25 cellular contexts compared by ENCODE assay signal in the genomic region with DNA sequence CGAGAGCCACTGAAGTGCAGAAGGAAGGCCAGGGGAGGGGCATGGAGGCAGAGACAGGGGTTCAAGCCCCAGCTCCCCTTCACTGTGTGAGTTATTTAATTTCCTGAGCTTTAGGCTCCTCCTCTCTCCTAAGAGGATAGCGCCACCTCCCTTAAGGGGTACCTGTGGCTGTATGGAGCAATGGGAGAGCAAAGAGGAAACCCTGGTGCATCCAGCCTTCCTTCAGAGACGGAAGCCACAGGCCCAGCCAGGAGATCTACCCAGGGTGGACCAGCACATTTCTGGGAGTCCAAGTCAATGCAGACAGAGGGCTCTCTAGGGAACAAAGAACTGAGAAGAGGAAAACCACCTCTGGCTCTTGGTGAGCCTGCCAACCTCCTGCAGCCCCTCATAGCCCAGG.
A peak's percentile ranks its signal among the peaks of the same experiment; 100 is the strongest.
DNase-seq lines count a peak whose midpoint lies in the region; ATAC-seq, FAIRE-seq and TF ChIP-seq lines count a peak whose summit lies in the region.
"Had no signal": no experiment of that assay in that cellular context is flagged by ENCODE, and none has a peak within 500 bp of the region (broad histone marks: within the 10 kb centered on the region; RNA-seq: fewer than 3 reads in every experiment).

No MANE protein-coding gene starts in this region.

- no peak overlapping the region for H3K4me3 ChIP-seq in BLaER1 treated with 17β-estradiol and CSF1 and Interleukin-3, amounts not matched to agents 10 nM and 100 nM
- H3K4me3 ChIP-seq in PC-3 (ENCODE audit: low read length) (no peak overlapping the region), H1 (ENCODE audit: extremely low read depth in 1 of 4, insufficient read depth in 2 of 4, low read depth in 3 of 4, low read length in 4 of 4) (no peak overlapping the region), trophoblast cell (ENCODE audit: low read depth, low read length) (no peak overlapping the region)
- H3K4me3 ChIP-seq: dorsolateral prefrontal cortex, neural progenitor cell, SK-N-MC, thoracic aorta, uterus had no signal

- no peaks in the 10 kb centered on the region for H3K27me3 ChIP-seq in BLaER1 treated with 17β-estradiol and CSF1 and Interleukin-3, amounts not matched to agents 10 nM and 100 nM
- H3K27me3 ChIP-seq in PC-3 (ENCODE audit: low read length) (no peaks in the 10 kb centered on the region), H1 (replicated peaks in 1 of 4; ENCODE audit: control insufficient read depth in 3 of 4, extremely low read depth in 1 of 4, insufficient read depth in 3 of 4, low read length in 3 of 4) (no peaks in the 10 kb centered on the region), trophoblast cell (ENCODE audit: insufficient read depth, low read length) (no peaks in the 10 kb centered on the region)
- H3K27me3 ChIP-seq: neural progenitor cell, uterus had no signal

- H3K4me2 ChIP-seq in BLaER1 treated with 17β-estradiol and CSF1 and Interleukin-3, amounts not matched to agents 10 nM and 100 nM, result peak overlapping the region; percentile 53 to 86 (median 64)
- H3K4me2 ChIP-seq in PC-3 (ENCODE audit: low read length), result 0 out of 2 replicates have a peak overlapping the region, but pooled peaks have one; percentile 69
- H3K4me2 ChIP-seq in H1 (ENCODE audit: insufficient read depth in 1 of 2, low read depth in 2 of 2, low read length in 2 of 2), result no peak overlapping the region
- no peak overlapping the region for H3K4me2 ChIP-seq in trophoblast cell (ENCODE audit: low read length)
- H3K4me2 ChIP-seq: neural progenitor cell had no signal

- no peak for FAIRE-seq in H1 (lab: Jason Lieb, UNC)

- peaks cover 0 to 22% (median 8%) of the 10 kb centered on the region in 11 experiments; a peak in 8 of 22 replicates for H3K9me3 ChIP-seq in BLaER1 treated with 17β-estradiol and CSF1 and Interleukin-3, amounts not matched to agents 10 nM and 100 nM (replicated peaks in 1 of 11)
- no peaks in the 10 kb centered on the region for H3K9me3 ChIP-seq in PC-3 (ENCODE audit: low read length)
- H3K9me3 ChIP-seq in H1 (ENCODE audit: insufficient read depth in 2 of 2, low read depth in 1 of 2, low read length in 1 of 2), result no peaks in the 10 kb centered on the region
- H3K9me3 ChIP-seq in trophoblast cell (ENCODE audit: insufficient read depth, low read depth, low read length), result peaks cover 2% of the 10 kb centered on the region
- H3K9me3 ChIP-seq: thoracic aorta, uterus had no signal

- DNase-seq in PC-3 (no peak), H1 (ENCODE audit: low read depth in 1 of 2, low spot score in 2 of 2) (no peak), trophoblast cell (no peak), activated gamma-delta T cell (lab: John Stamatoyannopoulos, UW) (no peak), kidney glomerular epithelial cell (lab: John Stamatoyannopoulos, UW) (no peak)
- DNase-seq: activated B cell treated with CpG ODN at 0.5 μM for 24 hours; activated CD4-positive, alpha-beta T cell treated with anti-CD3 and anti-CD28 coated beads, Interleukin-2, amount 50 U/mL, for 1 hour; activated T-cell treated with anti-CD3 and anti-CD28 coated beads, Interleukin-2, amount 50 U/mL, for 1 hour; cerebellar nuclear complex; dorsolateral prefrontal cortex; hypothalamus; NCI-H1694 treated with DMSO at 0.1 percent for 48 hours; NCI-H510A; retina; stimulated activated naive CD8-positive, alpha-beta T cell treated with anti-CD3 and anti-CD28 coated beads, Interleukin-15, amount 100 ng/mL, for 72 hours; T-helper 1 cell had no signal

- H3K79me2 ChIP-seq in PC-3 (ENCODE audit: low read length), result no peaks in the 10 kb centered on the region
- no peaks in the 10 kb centered on the region for H3K79me2 ChIP-seq in H1 (ENCODE audit: control insufficient read depth in 1 of 2, insufficient read depth in 2 of 2, low read length in 2 of 2)
- no peaks in the 10 kb centered on the region for H3K79me2 ChIP-seq in trophoblast cell (ENCODE audit: control insufficient read depth, insufficient read depth, low read length, poor library complexity)
- H3K79me2 ChIP-seq: parathyroid adenoma had no signal

- no peaks in the 10 kb centered on the region for H3K9me2 ChIP-seq in PC-3 (replicated peaks; ENCODE audit: low read length)

- no peak overlapping the region; the same call in 1 of the 2 replicates for H3K18ac ChIP-seq in H1 (ENCODE audit: extremely low read depth, low read length)
- no peak overlapping the region for H3K18ac ChIP-seq in trophoblast cell (ENCODE audit: low read length)

- H2BK15ac ChIP-seq in H1 (ENCODE audit: low read length), result 0 out of 2 replicates have a peak overlapping the region, but pooled peaks have one; percentile 29

- no peak for TF ChIP-seq EP300 in H1 (IDR thresholded peaks at IDR 0.05; ENCODE audit: borderline replicate concordance in 1 of 2, low read depth in 2 of 2, low read length in 2 of 2)

- POLR2A ChIA-PET in PC-3 (lab: Charles Lee; ENCODE audit: unreplicated experiment) (interaction anchor here (0.6 kb wide), 1 partner anchor 22 kb away, joined by 4 read pairs; no protein-coding TSS in a partner anchor), H1 (lab: Charles Lee; ENCODE audit: partially characterized antibody) (interaction anchor here (3.0 kb wide), 1 partner anchor 91 kb away, joined by 11 read pairs; a partner anchor contains a TSS)

- peak in 1 of 2 experiments; percentile 27; a peak in 1 of 4 replicates for TF ChIP-seq RAD21 in H1 (IDR thresholded peaks at IDR 0.05 in 1 of 2, conservative IDR thresholded peaks at IDR 0.05 in 1 of 2; ENCODE audit: low read depth in 2 of 2, low read length in 2 of 2)

- H2BK12ac ChIP-seq in H1 (ENCODE audit: low read depth, low read length) (no peak overlapping the region), trophoblast cell (ENCODE audit: low read length) (peak overlapping the region; percentile 34)

- TF ChIP-seq CTCF in PC-3 (conservative IDR thresholded peaks at IDR 0.05; ENCODE audit: low read depth, low read length) (no peak), H1 (IDR thresholded peaks at IDR 0.05; ENCODE audit: control extremely low read depth in 1 of 3, insufficient read depth in 1 of 3, low read depth in 1 of 3, low read length in 3 of 3) (peak in 1 of 3 experiments; percentile 2; a peak in 1 of 4 replicates)

- H3K4ac ChIP-seq in H1 (replicated peaks; ENCODE audit: insufficient read length, low read depth, low read length), result no peak overlapping the region
- no peak overlapping the region for H3K4ac ChIP-seq in trophoblast cell (ENCODE audit: low read depth, low read length)

- H2BK20ac ChIP-seq in H1 (ENCODE audit: low read length), result no peak overlapping the region

- 94% methylated on average over 3 of the region's 3 CpGs; no CpG with 5 or more reads in 1 of the 2 experiments for WGBS in H1 (ENCODE audit: extremely low coverage in 1 of 2, insufficient coverage in 1 of 2, insufficient read length in 1 of 2, insufficient replicate concordance in 2 of 2, low coverage in 1 of 2, low lambda C conversion rate in 2 of 2, missing lambda C conversion rate in 1 of 2), 2 experiments
- whole genome bisulfite sequencing in trophoblast cell (ENCODE audit: extremely low coverage, insufficient coverage, insufficient read length), result no CpG with 5 or more reads among the region's 3 CpGs

- peak; percentile 7 for ATAC-seq in PC-3
- no peak for ATAC-seq in activated CD4-positive, CD25-positive, alpha-beta regulatory T cell treated with anti-CD3 and anti-CD28 coated beads, Interleukin-2, amount 50 U/mL, for 24 hours
- ATAC-seq in GM18870 (IDR thresholded peaks at IDR 0.05; ENCODE audit: unreplicated experiment), result no peak
- ATAC-seq: left colon had no signal

- H3K27ac ChIP-seq in BLaER1 treated with 17β-estradiol and CSF1 and Interleukin-3, amounts not matched to agents 10 nM and 100 nM, result peak overlapping the region in 9 of 11 experiments; percentile 0 to 67 (median 43); a peak in 13 of 22 replicates
- H3K27ac ChIP-seq in PC-3 (ENCODE audit: low read length) (peak overlapping the region; percentile 58), H1 (ENCODE audit: low read depth, low read length) (no peak overlapping the region), trophoblast cell (ENCODE audit: low read depth, low read length) (no peak overlapping the region)
- H3K27ac ChIP-seq: dorsolateral prefrontal cortex, neural progenitor cell, parathyroid adenoma, SK-N-MC, thoracic aorta, uterus had no signal

- no TSS peak for BruUV-seq in PC-3 (replicated peaks; lab: Mats Ljungman, UMichigan)

- H3F3A ChIP-seq in PC-3 (ENCODE audit: low read length, unreplicated experiment), result no peaks in the 10 kb centered on the region

- H2BK120ac ChIP-seq in H1 (replicated peaks; ENCODE audit: low read depth, low read length) (no peak overlapping the region), trophoblast cell (ENCODE audit: insufficient read depth, low read length, poor library complexity) (peak overlapping the region; percentile 59)

- H3K79me1 ChIP-seq in H1 (ENCODE audit: low read depth, low read length) (no peaks in the 10 kb centered on the region), trophoblast cell (ENCODE audit: low read length) (peaks cover 17% of the 10 kb centered on the region)

- no peak overlapping the region for H4K12ac ChIP-seq in trophoblast cell (ENCODE audit: low read depth, low read length)

- CTCF ChIA-PET in PC-3 (lab: Charles Lee) (interaction anchor here (0.7 kb wide), 1 partner anchor 18 kb away, joined by 3 read pairs; no protein-coding TSS in a partner anchor), H1 (lab: Charles Lee; ENCODE audit: partially characterized antibody) (interaction anchor here (0.7 to 2.2 kb wide), 8 partner anchors 9 to 307 kb away, joined by 3 to 10 read pairs (median 3); no protein-coding TSS in a partner anchor)

- H3K36me3 ChIP-seq in BLaER1 treated with 17β-estradiol and CSF1 and Interleukin-3, amounts not matched to agents 10 nM and 100 nM, result no peaks in the 10 kb centered on the region
- H3K36me3 ChIP-seq in PC-3 (ENCODE audit: low read depth, low read length) (no peaks in the 10 kb centered on the region), H1 (ENCODE audit: control insufficient read depth in 2 of 4, insufficient read depth in 4 of 4, low read length in 3 of 4) (no peaks in the 10 kb centered on the region), trophoblast cell (ENCODE audit: control insufficient read depth in 1 of 2, insufficient read depth in 2 of 2, low read length in 2 of 2) (no peaks in the 10 kb centered on the region)
- H3K36me3 ChIP-seq: neural progenitor cell, thoracic aorta, uterus had no signal

- no peak overlapping the region for H2AK5ac ChIP-seq in H1 (ENCODE audit: low read depth, low read length)
- no peak overlapping the region for H2AK5ac ChIP-seq in trophoblast cell (ENCODE audit: low read length)

- TF ChIP-seq POLR2A in H1 (IDR thresholded peaks at IDR 0.05; ENCODE audit: control extremely low read depth in 1 of 2, low read depth in 2 of 2, low read length in 2 of 2), result no peak

- peaks cover 17 to 71% (median 32%) of the 10 kb centered on the region in 10 experiments for H3K4me1 ChIP-seq in BLaER1 treated with 17β-estradiol and CSF1 and Interleukin-3, amounts not matched to agents 10 nM and 100 nM
- H3K4me1 ChIP-seq in PC-3 (ENCODE audit: insufficient read depth, low read length) (peaks cover 31% of the 10 kb centered on the region), H1 (replicated peaks in 1 of 4; ENCODE audit: control insufficient read depth in 3 of 4, insufficient read depth in 4 of 4, low read length in 3 of 4) (0 out of 7 replicates have a peak, but pooled peaks cover 0 to 3% (median 1%) of the 10 kb centered on the region in 4 experiments), trophoblast cell (ENCODE audit: control insufficient read depth in 1 of 2, insufficient read depth in 2 of 2, low read length in 2 of 2) (peaks cover 2 to 22% of the 10 kb centered on the region in 2 experiments)
- H3K4me1 ChIP-seq: neural progenitor cell had no signal

- H4K91ac ChIP-seq in H1 (replicated peaks; ENCODE audit: insufficient read length, low read length) (no peak overlapping the region), trophoblast cell (ENCODE audit: low read depth, low read length) (peak overlapping the region; percentile 4)

- H3K14ac ChIP-seq in H1 (ENCODE audit: insufficient read length), result no peak overlapping the region
- H3K14ac ChIP-seq in trophoblast cell (ENCODE audit: low read length), result no peak overlapping the region

- H4K20me1 ChIP-seq in BLaER1 treated with 17β-estradiol and CSF1 and Interleukin-3, amounts not matched to agents 10 nM and 100 nM, result no peaks in the 10 kb centered on the region
- H4K20me1 ChIP-seq in PC-3 (ENCODE audit: low read length) (no peaks in the 10 kb centered on the region), H1 (replicated peaks in 1 of 2; ENCODE audit: control insufficient read depth in 1 of 2, insufficient read depth in 2 of 2, low read length in 2 of 2) (no peaks in the 10 kb centered on the region)

- H3K23ac ChIP-seq in H1 (ENCODE audit: insufficient read length), result no peak overlapping the region
- H3K23ac ChIP-seq in trophoblast cell (ENCODE audit: low read length), result no peak overlapping the region

- H4K8ac ChIP-seq in H1 (ENCODE audit: extremely low read depth, insufficient read depth, low read length) (no peak overlapping the region), trophoblast cell (ENCODE audit: low read depth, low read length) (no peak overlapping the region)

- intact Hi-C loops in PC-3 (cut with micrococcal nuclease), result no loop called here

- peak overlapping the region; percentile 71; the same call in 1 of the 2 replicates for H2AFZ ChIP-seq in PC-3 (ENCODE audit: low read length)
- no peak overlapping the region for H2AFZ ChIP-seq in H1 (ENCODE audit: low read length)
- no peak overlapping the region for H2AFZ ChIP-seq in trophoblast cell (ENCODE audit: insufficient read depth, low read length, poor library complexity)
- H2AFZ ChIP-seq: neural progenitor cell, parathyroid adenoma had no signal

- peak overlapping the region in 1 of 11 experiments; percentile 40; a peak in 2 of 22 replicates for H3K9ac ChIP-seq in BLaER1 treated with 17β-estradiol and CSF1 and Interleukin-3, amounts not matched to agents 10 nM and 100 nM
- H3K9ac ChIP-seq in PC-3 (ENCODE audit: low read length) (peak overlapping the region; percentile 11; the same call in 1 of the 2 replicates), H1 (replicated peaks in 1 of 4; ENCODE audit: extremely low read depth in 1 of 4, low read depth in 3 of 4, low read length in 3 of 4) (no peak overlapping the region), trophoblast cell (ENCODE audit: low read length) (no peak overlapping the region)
- H3K9ac ChIP-seq: neural progenitor cell, parathyroid adenoma had no signal

- H3K56ac ChIP-seq in H1 (replicated peaks; ENCODE audit: insufficient read length, low read depth, low read length), result no peak overlapping the region

- H2BK5ac ChIP-seq in H1 (ENCODE audit: low read depth, low read length) (no peak overlapping the region), trophoblast cell (ENCODE audit: low read depth, low read length, poor library complexity) (no peak overlapping the region)

- H4K5ac ChIP-seq in H1 (ENCODE audit: insufficient read length, low read depth, low read length), result no peak overlapping the region

- no peaks in the 10 kb centered on the region for H3K23me2 ChIP-seq in H1 (ENCODE audit: low read depth, low read length)

Comparison
In these comparisons a context has a peak if more than half of its experiments do, and no peak if none do; other contexts are left out.
1. H3K27ac ChIP-seq: peak in BLaER1 treated with 17β-estradiol and CSF1 and Interleukin-3, amounts not matched to agents 10 nM and 100 nM (9 of 11) and PC-3 (single experiment); none in H1 (single experiment) and trophoblast cell (single experiment).
2. H3K4me2 ChIP-seq: peak in BLaER1 treated with 17β-estradiol and CSF1 and Interleukin-3, amounts not matched to agents 10 nM and 100 nM (11 of 11) and PC-3 (single experiment); none in H1 (0 of 2) and trophoblast cell (single experiment).